Comparison of ENCODE assay signal across 23 cellular contexts in genomic region chr10:30863516-30864210, GRCh38.
DNase-seq lines count a peak whose midpoint lies in the region; ATAC-seq and TF ChIP-seq lines count a peak whose summit lies in the region.
"Had no signal": no experiment of that assay in that cellular context is flagged by ENCODE, and none has a peak within 500 bp of the region (broad histone marks: within the 10 kb centered on the region; RNA-seq: fewer than 3 reads in every experiment).

No MANE protein-coding gene starts in this region.

- no peak for TF ChIP-seq POLR2A in breast epithelium (IDR thresholded peaks at IDR 0.05)

- H3K9me3 Mint-ChIP-seq in MCF 10A (ENCODE audit: unreplicated experiment): no peaks in the 10 kb centered on the region
- no peaks in the 10 kb centered on the region for H3K9me3 Mint-ChIP-seq in activated naive CD4-positive, alpha-beta T cell treated with anti-CD3 and anti-CD28 coated beads, Interleukin-2, amount 50 U/mL, for 72 hours
- H3K9me3 Mint-ChIP-seq in natural killer cell: no peaks in the 10 kb centered on the region
- H3K9me3 Mint-ChIP-seq: CD8-positive, alpha-beta memory T cell; stimulated activated effector memory CD8-positive, alpha-beta T cell treated with anti-CD3 and anti-CD28 coated beads, Interleukin-12 subunit alpha, Interleukin-12 subunit beta, amount 100 ng/mL, for 72 hours; T-helper 1 cell treated with Interleukin-12 subunit alpha and Interleukin-12 subunit beta and Interleukin-4 antibody, amounts not matched to agents 30 μg/mL and 1 μg/mL, for 36 hours had no signal

- intact Hi-C loops in breast epithelium (cut with DNase I; ENCODE audit: low total_unique reads) (no loop called here), MCF 10A (cut with micrococcal nuclease) (no loop called here), psoas muscle (cut with DNase I) (no loop called here), aorta (cut with DNase I) (no loop called here), natural killer cell (cut with micrococcal nuclease) (no loop called here)

- no peak overlapping the region for H3K27ac Mint-ChIP-seq in MCF 10A (ENCODE audit: low read depth, unreplicated experiment)
- no peak overlapping the region for H3K27ac Mint-ChIP-seq in activated naive CD4-positive, alpha-beta T cell treated with anti-CD3 and anti-CD28 coated beads, Interleukin-2, amount 50 U/mL, for 72 hours
- H3K27ac Mint-ChIP-seq in natural killer cell: no peak overlapping the region
- H3K27ac Mint-ChIP-seq: progenitor cell of endocrine pancreas; stimulated activated effector memory CD8-positive, alpha-beta T cell treated with anti-CD3 and anti-CD28 coated beads, Interleukin-12 subunit alpha, Interleukin-12 subunit beta, amount 100 ng/mL, for 72 hours; T-helper 1 cell treated with Interleukin-12 subunit alpha and Interleukin-12 subunit beta and Interleukin-4 antibody, amounts not matched to agents 30 μg/mL and 1 μg/mL, for 36 hours had no signal

- H3K9me3 ChIP-seq in breast epithelium (no peaks in the 10 kb centered on the region), adipocyte (ENCODE audit: control insufficient read depth, low read length) (no peaks in the 10 kb centered on the region), psoas muscle (no peaks in the 10 kb centered on the region), aorta (ENCODE audit: control insufficient read depth, low read length) (no peaks in the 10 kb centered on the region)

- WGBS in psoas muscle, 3 donors: 72 to 79% (median 75%) methylated on average over 9 of the region's 9 CpGs
- WGBS in aorta, 2 donors: 91 to 92% methylated on average over 9 of the region's 9 CpGs

- no peak overlapping the region for H3K4me3 ChIP-seq in breast epithelium
- H3K4me3 ChIP-seq in adipocyte (ENCODE audit: low read length): peak overlapping the region; percentile 22
- H3K4me3 ChIP-seq in psoas muscle: no peak overlapping the region
- no peak overlapping the region for H3K4me3 ChIP-seq in aorta (ENCODE audit: low read length in 2 of 2)
- H3K4me3 ChIP-seq: dorsolateral prefrontal cortex, smooth muscle cell had no signal

- CTCF ChIA-PET in MCF 10A (lab: Yijun Ruan, JAX) (no interaction called here), GM10248 (lab: Yijun Ruan, JAX) (interaction anchor here (1.5 kb wide), 1 partner anchor 15 kb away, joined by 3 read pairs; no protein-coding TSS in a partner anchor)

- no peaks in the 10 kb centered on the region for H3K27me3 ChIP-seq in breast epithelium
- H3K27me3 ChIP-seq in adipocyte (replicated peaks; ENCODE audit: control insufficient read depth, insufficient read depth, low read length): no peaks in the 10 kb centered on the region
- no peaks in the 10 kb centered on the region for H3K27me3 ChIP-seq in psoas muscle (ENCODE audit: insufficient read depth in 3 of 3, low read length in 2 of 3)
- no peaks in the 10 kb centered on the region for H3K27me3 ChIP-seq in aorta (ENCODE audit: control insufficient read depth in 1 of 2, insufficient read depth in 2 of 2, low read length in 1 of 2)
- H3K27me3 ChIP-seq: dorsolateral prefrontal cortex had no signal

- peak overlapping the region; percentile 86 for H3K9ac ChIP-seq in adipocyte (ENCODE audit: low read length)

- H3K27ac ChIP-seq in breast epithelium (peak overlapping the region; percentile 22 to 77), psoas muscle (peak overlapping the region; percentile 71), aorta (ENCODE audit: low read depth in 1 of 2, low read length in 2 of 2) (no peak overlapping the region)
- H3K27ac ChIP-seq: dorsolateral prefrontal cortex had no signal

- ATAC-seq in psoas muscle: peak in 3 of 4 donors; percentile 28 to 34 (median 33)
- peak; percentile 34 for ATAC-seq in aorta (ENCODE audit: low FRiP score)
- ATAC-seq in activated naive CD4-positive, alpha-beta T cell treated with anti-CD3 and anti-CD28 coated beads, Interleukin-2, amount 50 U/mL, for 72 hours: no peak
- ATAC-seq in natural killer cell: no peak
- ATAC-seq: stimulated activated effector memory CD8-positive, alpha-beta T cell treated with anti-CD3 and anti-CD28 coated beads, Interleukin-12 subunit alpha, Interleukin-12 subunit beta, amount 100 ng/mL, for 72 hours had no signal

- no peaks in the 10 kb centered on the region for H3K36me3 ChIP-seq in breast epithelium
- peaks cover 4% of the 10 kb centered on the region for H3K36me3 ChIP-seq in adipocyte (ENCODE audit: control insufficient read depth, insufficient read depth, low read length, severe bottlenecking)
- H3K36me3 ChIP-seq in psoas muscle (ENCODE audit: insufficient read depth in 1 of 2, low read depth in 1 of 2): peaks cover 0 to 1% of the 10 kb centered on the region in 2 donors
- no peaks in the 10 kb centered on the region for H3K36me3 ChIP-seq in aorta (ENCODE audit: control insufficient read depth in 1 of 2, insufficient read depth in 2 of 2, low read length in 1 of 2)

- H3K4me3 Mint-ChIP-seq in MCF 10A (ENCODE audit: unreplicated experiment) (no peak overlapping the region), natural killer cell (no peak overlapping the region)
- H3K4me3 Mint-ChIP-seq: CD8-positive, alpha-beta memory T cell; stimulated activated effector memory CD8-positive, alpha-beta T cell treated with anti-CD3 and anti-CD28 coated beads, Interleukin-12 subunit alpha, Interleukin-12 subunit beta, amount 100 ng/mL, for 72 hours; T-helper 1 cell treated with Interleukin-12 subunit alpha and Interleukin-12 subunit beta and Interleukin-4 antibody, amounts not matched to agents 30 μg/mL and 1 μg/mL, for 36 hours had no signal

- H3K4me1 ChIP-seq in breast epithelium (peaks cover 0 to 2% of the 10 kb centered on the region in 2 donors), adipocyte (ENCODE audit: control insufficient read depth, insufficient read depth, low read length) (peaks cover 70% of the 10 kb centered on the region), psoas muscle (peaks cover 28% of the 10 kb centered on the region), aorta (ENCODE audit: control insufficient read depth in 1 of 2, insufficient read depth in 2 of 2, low read length in 2 of 2) (peaks cover 0 to 1% of the 10 kb centered on the region in 2 donors)

- H3K27me3 Mint-ChIP-seq in MCF 10A (ENCODE audit: insufficient read depth, unreplicated experiment): no peaks in the 10 kb centered on the region
- no peaks in the 10 kb centered on the region for H3K27me3 Mint-ChIP-seq in natural killer cell (ENCODE audit: low read depth in 2 of 2)
- H3K27me3 Mint-ChIP-seq: CD8-positive, alpha-beta memory T cell had no signal

- TF ChIP-seq CTCF in breast epithelium (IDR thresholded peaks at IDR 0.05) (no peak), MCF 10A (IDR thresholded peaks at IDR 0.05; ENCODE audit: unreplicated experiment) (no peak), psoas muscle (IDR thresholded peaks at IDR 0.05) (no peak), GM10248 (IDR thresholded peaks at IDR 0.05; ENCODE audit: control extremely low read depth, extremely low read depth, low read depth, missing control alignments) (no peak), natural killer cell (IDR thresholded peaks at IDR 0.05) (no peak)

- H3K36me3 Mint-ChIP-seq in MCF 10A (ENCODE audit: insufficient read depth, unreplicated experiment) (no peaks in the 10 kb centered on the region), natural killer cell (no peaks in the 10 kb centered on the region)
- no peaks in the 10 kb centered on the region for H3K36me3 Mint-ChIP-seq in activated naive CD4-positive, alpha-beta T cell treated with anti-CD3 and anti-CD28 coated beads, Interleukin-2, amount 50 U/mL, for 72 hours
- H3K36me3 Mint-ChIP-seq: CD8-positive, alpha-beta memory T cell; stimulated activated effector memory CD8-positive, alpha-beta T cell treated with anti-CD3 and anti-CD28 coated beads, Interleukin-12 subunit alpha, Interleukin-12 subunit beta, amount 100 ng/mL, for 72 hours had no signal

- H3K4me1 Mint-ChIP-seq in MCF 10A (ENCODE audit: insufficient read depth, unreplicated experiment) (no peaks in the 10 kb centered on the region), natural killer cell (no peaks in the 10 kb centered on the region)
- H3K4me1 Mint-ChIP-seq: CD8-positive, alpha-beta memory T cell; stimulated activated effector memory CD8-positive, alpha-beta T cell treated with anti-CD3 and anti-CD28 coated beads, Interleukin-12 subunit alpha, Interleukin-12 subunit beta, amount 100 ng/mL, for 72 hours had no signal

- DNase-seq in breast epithelium (ENCODE audit: low spot score in 2 of 2) (no peak), MCF 10A (ENCODE audit: unreplicated experiment) (no peak), adipocyte (ENCODE audit: low read depth) (no peak), psoas muscle (no peak), aorta (no peak), GM10248 (ENCODE audit: extremely low spot score) (no peak), natural killer cell (no peak)
- DNase-seq in activated naive CD4-positive, alpha-beta T cell treated with anti-CD3 and anti-CD28 coated beads, Interleukin-2, amount 50 U/mL, for 72 hours (ENCODE audit: low spot score in 2 of 2): no peak
- DNase-seq: 8988T; activated CD4-positive, alpha-beta T cell treated with anti-CD3 and anti-CD28 coated beads for 1 hour; activated naive CD4-positive, alpha-beta T cell; activated T-cell treated with anti-CD3 and anti-CD28 coated beads, Interleukin-2, amount 50 U/mL, for 48 hours; CD8-positive, alpha-beta memory T cell; dorsolateral prefrontal cortex; kidney glomerular epithelial cell; MV-4-11; NCI-H1694; NCI-H2171; NCI-H524 had no signal

- no TSS peak for BruUV-seq in MCF 10A (replicated peaks; lab: Mats Ljungman, UMichigan)

- POLR2A ChIA-PET in MCF 10A (lab: Yijun Ruan, JAX) (no interaction called here), GM10248 (lab: Yijun Ruan, JAX) (no interaction called here)

Comparison
In these comparisons a context has a peak if more than half of its experiments do, and no peak if none do; other contexts are left out.
1. H3K27ac ChIP-seq: peak in breast epithelium (2 of 2) and psoas muscle (single experiment); none in aorta (0 of 2).
2. ATAC-seq: peak in psoas muscle (3 of 4) and aorta (single experiment); none in activated naive CD4-positive, alpha-beta T cell treated with anti-CD3 and anti-CD28 coated beads, Interleukin-2, amount 50 U/mL, for 72 hours (0 of 2) and natural killer cell (0 of 3).